Comparison of ENCODE assay signal across 1 cellular context in genomic region chr17:2055494-2056220, GRCh38.
TF ChIP-seq lines count a peak whose summit lies in the region.

No MANE protein-coding gene starts in this region.

TF ChIP-seq in endothelial cell of umbilical vein, 7 proteins besides CTCF, POLR2A, EP300 and RAD21:
- TF ChIP-seq POLR2AphosphoS5 (IDR thresholded peaks at IDR 0.05; ENCODE audit: insufficient read depth, low read depth, low read length) (peak; percentile 54), MYC (IDR thresholded peaks at IDR 0.05; ENCODE audit: low read depth, low read length) (no peak)
